2 cellular contexts compared by ENCODE assay signal in genomic region chr2:16589465-16589864, GRCh38.
TF ChIP-seq lines count a peak whose summit lies in the region.

No MANE protein-coding gene starts in this region.

TF ChIP-seq in A549, 52 proteins besides CTCF, POLR2A, EP300 and RAD21:
- TF ChIP-seq FOSB (CRISPR knock-in tag; IDR thresholded peaks at IDR 0.05): no peak
- no peak for TF ChIP-seq RNF2 (IDR thresholded peaks at IDR 0.05; ENCODE audit: borderline replicate concordance, low read depth)
- peak; percentile 79 for TF ChIP-seq MAFK (IDR thresholded peaks at IDR 0.05; ENCODE audit: partially characterized antibody)
TF ChIP-seq in A549: peak in this region for 1.

TF ChIP-seq in H1, 55 proteins besides CTCF, POLR2A, EP300 and RAD21:
- TF ChIP-seq JUND (IDR thresholded peaks at IDR 0.05; ENCODE audit: low read length) (no peak), MAFK (IDR thresholded peaks at IDR 0.05; ENCODE audit: low read depth, low read length) (0 out of 2 replicates have a peak, but pooled peaks have one; percentile 2)
